Comparison of ENCODE assay signal across 1 cellular context in the genomic region with DNA sequence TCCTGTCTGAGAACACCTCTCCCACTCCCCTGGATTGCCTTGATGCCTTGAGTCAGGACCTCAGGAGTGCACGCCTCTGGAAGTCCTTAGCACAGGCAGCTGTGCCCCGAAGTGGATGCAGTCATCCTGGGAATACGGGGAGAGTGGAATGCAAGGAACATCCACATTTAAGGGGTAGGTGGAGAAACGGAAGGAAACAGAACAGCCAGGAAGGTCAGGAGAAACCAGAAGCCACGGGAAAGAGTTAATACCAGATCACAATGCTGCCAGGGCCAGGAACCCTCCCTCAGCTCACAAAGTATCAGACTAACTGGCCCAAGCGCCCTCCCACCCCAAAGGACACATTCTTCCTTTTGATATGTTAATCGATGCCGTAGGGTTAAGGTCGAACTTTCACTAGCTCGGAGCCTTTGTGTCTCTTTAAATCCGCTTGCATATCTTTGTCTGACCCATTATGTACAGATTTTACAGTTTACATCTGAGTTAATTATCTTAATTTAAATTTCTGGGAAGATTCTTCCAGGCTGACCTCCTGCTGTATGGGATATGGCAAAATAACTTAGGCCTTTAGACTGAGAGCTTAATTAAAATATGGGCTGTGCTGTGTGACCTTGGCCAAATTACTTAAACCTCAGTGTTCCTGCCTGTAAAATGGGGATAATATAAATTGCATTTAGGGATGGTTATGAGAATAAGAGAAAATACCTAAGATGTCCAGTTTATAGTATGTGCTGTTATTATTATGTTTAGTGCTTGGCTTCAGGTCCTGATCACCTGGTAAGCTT.
TF ChIP-seq lines count a peak whose summit lies in the region.

No MANE protein-coding gene starts in this region.

TF ChIP-seq in HepG2, 621 proteins besides CTCF, POLR2A, EP300 and RAD21 (continued from another document and continues in another):
- TF ChIP-seq ZNF3 (CRISPR knock-in tag; IDR thresholded peaks at IDR 0.05), result no peak
- no peak for TF ChIP-seq NCOA1 (CRISPR knock-in tag; IDR thresholded peaks at IDR 0.05)
- peak; percentile 34; the same call in 1 of the 2 replicates for TF ChIP-seq NCOR1 (IDR thresholded peaks at IDR 0.05; ENCODE audit: borderline replicate concordance, low read length)
- TF ChIP-seq RCOR2 (CRISPR knock-in tag; IDR thresholded peaks at IDR 0.05), result 0 out of 2 replicates have a peak, but pooled peaks have one; percentile 71
- TF ChIP-seq MTF2 (CRISPR knock-in tag; IDR thresholded peaks at IDR 0.05; ENCODE audit: borderline replicate concordance), result no peak
- TF ChIP-seq EHMT2 (IDR thresholded peaks at IDR 0.05; ENCODE audit: borderline replicate concordance, low read depth, low read length), result no peak
- no peak for TF ChIP-seq HOXA3 (CRISPR knock-in tag; IDR thresholded peaks at IDR 0.05)
- TF ChIP-seq, protein P1, sequence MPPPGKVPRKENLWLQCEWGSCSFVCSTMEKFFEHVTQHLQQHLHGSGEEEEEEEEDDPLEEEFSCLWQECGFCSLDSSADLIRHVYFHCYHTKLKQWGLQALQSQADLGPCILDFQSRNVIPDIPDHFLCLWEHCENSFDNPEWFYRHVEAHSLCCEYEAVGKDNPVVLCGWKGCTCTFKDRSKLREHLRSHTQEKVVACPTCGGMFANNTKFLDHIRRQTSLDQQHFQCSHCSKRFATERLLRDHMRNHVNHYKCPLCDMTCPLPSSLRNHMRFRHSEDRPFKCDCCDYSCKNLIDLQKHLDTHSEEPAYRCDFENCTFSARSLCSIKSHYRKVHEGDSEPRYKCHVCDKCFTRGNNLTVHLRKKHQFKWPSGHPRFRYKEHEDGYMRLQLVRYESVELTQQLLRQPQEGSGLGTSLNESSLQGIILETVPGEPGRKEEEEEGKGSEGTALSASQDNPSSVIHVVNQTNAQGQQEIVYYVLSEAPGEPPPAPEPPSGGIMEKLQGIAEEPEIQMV (CRISPR knock-in tag; IDR thresholded peaks at IDR 0.05; ENCODE audit: low read depth), result no peak
- TF ChIP-seq ZBTB1 (CRISPR knock-in tag; IDR thresholded peaks at IDR 0.05; ENCODE audit: borderline replicate concordance), result no peak
- TF ChIP-seq SMARCC2 (IDR thresholded peaks at IDR 0.05), result no peak
- TF ChIP-seq, protein P2, sequence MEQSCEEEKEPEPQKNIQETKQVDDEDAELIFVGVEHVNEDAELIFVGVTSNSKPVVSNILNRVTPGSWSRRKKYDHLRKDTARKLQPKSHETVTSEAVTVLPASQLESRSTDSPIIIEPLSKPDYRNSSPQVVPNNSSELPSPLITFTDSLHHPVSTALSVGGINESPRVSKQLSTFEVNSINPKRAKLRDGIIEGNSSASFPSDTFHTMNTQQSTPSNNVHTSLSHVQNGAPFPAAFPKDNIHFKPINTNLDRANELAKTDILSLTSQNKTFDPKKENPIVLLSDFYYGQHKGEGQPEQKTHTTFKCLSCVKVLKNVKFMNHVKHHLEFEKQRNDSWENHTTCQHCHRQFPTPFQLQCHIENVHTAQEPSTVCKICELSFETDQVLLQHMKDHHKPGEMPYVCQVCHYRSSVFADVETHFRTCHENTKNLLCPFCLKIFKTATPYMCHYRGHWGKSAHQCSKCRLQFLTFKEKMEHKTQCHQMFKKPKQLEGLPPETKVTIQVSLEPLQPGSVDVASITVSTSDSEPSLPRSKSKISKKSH (CRISPR knock-in tag; IDR thresholded peaks at IDR 0.05; ENCODE audit: borderline replicate concordance), result no peak
- no peak for TF ChIP-seq STAG1 (CRISPR knock-in tag; IDR thresholded peaks at IDR 0.05)
- TF ChIP-seq ZNF431 (CRISPR knock-in tag; IDR thresholded peaks at IDR 0.05; ENCODE audit: borderline replicate concordance, low read depth), result no peak
- TF ChIP-seq, protein P3, sequence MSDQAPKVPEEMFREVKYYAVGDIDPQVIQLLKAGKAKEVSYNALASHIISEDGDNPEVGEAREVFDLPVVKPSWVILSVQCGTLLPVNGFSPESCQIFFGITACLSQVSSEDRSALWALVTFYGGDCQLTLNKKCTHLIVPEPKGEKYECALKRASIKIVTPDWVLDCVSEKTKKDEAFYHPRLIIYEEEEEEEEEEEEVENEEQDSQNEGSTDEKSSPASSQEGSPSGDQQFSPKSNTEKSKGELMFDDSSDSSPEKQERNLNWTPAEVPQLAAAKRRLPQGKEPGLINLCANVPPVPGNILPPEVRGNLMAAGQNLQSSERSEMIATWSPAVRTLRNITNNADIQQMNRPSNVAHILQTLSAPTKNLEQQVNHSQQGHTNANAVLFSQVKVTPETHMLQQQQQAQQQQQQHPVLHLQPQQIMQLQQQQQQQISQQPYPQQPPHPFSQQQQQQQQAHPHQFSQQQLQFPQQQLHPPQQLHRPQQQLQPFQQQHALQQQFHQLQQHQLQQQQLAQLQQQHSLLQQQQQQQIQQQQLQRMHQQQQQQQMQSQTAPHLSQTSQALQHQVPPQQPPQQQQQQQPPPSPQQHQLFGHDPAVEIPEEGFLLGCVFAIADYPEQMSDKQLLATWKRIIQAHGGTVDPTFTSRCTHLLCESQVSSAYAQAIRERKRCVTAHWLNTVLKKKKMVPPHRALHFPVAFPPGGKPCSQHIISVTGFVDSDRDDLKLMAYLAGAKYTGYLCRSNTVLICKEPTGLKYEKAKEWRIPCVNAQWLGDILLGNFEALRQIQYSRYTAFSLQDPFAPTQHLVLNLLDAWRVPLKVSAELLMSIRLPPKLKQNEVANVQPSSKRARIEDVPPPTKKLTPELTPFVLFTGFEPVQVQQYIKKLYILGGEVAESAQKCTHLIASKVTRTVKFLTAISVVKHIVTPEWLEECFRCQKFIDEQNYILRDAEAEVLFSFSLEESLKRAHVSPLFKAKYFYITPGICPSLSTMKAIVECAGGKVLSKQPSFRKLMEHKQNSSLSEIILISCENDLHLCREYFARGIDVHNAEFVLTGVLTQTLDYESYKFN (CRISPR knock-in tag; conservative IDR thresholded peaks at IDR 0.05), result no peak
- 0 out of 2 replicates have a peak, but pooled peaks have one; percentile 17 for TF ChIP-seq ADNP (CRISPR knock-in tag; IDR thresholded peaks at IDR 0.05)
- no peak for TF ChIP-seq ZNF724P (CRISPR knock-in tag; IDR thresholded peaks at IDR 0.05; ENCODE audit: borderline replicate concordance)
- peak; percentile 52; the same call in 1 of the 2 replicates for TF ChIP-seq NR2F6 (IDR thresholded peaks at IDR 0.05)
- TF ChIP-seq NR2F6 (CRISPR knock-in tag; IDR thresholded peaks at IDR 0.05), result no peak
- no peak for TF ChIP-seq HDAC2 (CRISPR knock-in tag; IDR thresholded peaks at IDR 0.05)
- no peak for TF ChIP-seq U2AF1 (optimal IDR thresholded peaks at IDR 0.05; ENCODE audit: low read depth, low read length)
- TF ChIP-seq KDM1A (CRISPR knock-in tag; IDR thresholded peaks at IDR 0.05), result peak; percentile 90
- peak; percentile 67; the same call in 1 of the 2 replicates for TF ChIP-seq ONECUT2 (CRISPR knock-in tag; IDR thresholded peaks at IDR 0.05)
- no peak for TF ChIP-seq MTA3 (CRISPR knock-in tag; IDR thresholded peaks at IDR 0.05)
- TF ChIP-seq CHD4 (IDR thresholded peaks at IDR 0.05; ENCODE audit: borderline replicate concordance, low read length), result peak; percentile 99
- TF ChIP-seq, protein P4, sequence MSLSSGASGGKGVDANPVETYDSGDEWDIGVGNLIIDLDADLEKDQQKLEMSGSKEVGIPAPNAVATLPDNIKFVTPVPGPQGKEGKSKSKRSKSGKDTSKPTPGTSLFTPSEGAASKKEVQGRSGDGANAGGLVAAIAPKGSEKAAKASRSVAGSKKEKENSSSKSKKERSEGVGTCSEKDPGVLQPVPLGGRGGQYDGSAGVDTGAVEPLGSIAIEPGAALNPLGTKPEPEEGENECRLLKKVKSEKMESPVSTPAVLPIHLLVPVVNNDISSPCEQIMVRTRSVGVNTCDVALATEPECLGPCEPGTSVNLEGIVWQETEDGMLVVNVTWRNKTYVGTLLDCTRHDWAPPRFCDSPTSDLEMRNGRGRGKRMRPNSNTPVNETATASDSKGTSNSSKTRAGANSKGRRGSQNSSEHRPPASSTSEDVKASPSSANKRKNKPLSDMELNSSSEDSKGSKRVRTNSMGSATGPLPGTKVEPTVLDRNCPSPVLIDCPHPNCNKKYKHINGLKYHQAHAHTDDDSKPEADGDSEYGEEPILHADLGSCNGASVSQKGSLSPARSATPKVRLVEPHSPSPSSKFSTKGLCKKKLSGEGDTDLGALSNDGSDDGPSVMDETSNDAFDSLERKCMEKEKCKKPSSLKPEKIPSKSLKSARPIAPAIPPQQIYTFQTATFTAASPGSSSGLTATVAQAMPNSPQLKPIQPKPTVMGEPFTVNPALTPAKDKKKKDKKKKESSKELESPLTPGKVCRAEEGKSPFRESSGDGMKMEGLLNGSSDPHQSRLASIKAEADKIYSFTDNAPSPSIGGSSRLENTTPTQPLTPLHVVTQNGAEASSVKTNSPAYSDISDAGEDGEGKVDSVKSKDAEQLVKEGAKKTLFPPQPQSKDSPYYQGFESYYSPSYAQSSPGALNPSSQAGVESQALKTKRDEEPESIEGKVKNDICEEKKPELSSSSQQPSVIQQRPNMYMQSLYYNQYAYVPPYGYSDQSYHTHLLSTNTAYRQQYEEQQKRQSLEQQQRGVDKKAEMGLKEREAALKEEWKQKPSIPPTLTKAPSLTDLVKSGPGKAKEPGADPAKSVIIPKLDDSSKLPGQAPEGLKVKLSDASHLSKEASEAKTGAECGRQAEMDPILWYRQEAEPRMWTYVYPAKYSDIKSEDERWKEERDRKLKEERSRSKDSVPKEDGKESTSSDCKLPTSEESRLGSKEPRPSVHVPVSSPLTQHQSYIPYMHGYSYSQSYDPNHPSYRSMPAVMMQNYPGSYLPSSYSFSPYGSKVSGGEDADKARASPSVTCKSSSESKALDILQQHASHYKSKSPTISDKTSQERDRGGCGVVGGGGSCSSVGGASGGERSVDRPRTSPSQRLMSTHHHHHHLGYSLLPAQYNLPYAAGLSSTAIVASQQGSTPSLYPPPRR (CRISPR knock-in tag; IDR thresholded peaks at IDR 0.05; ENCODE audit: borderline replicate concordance), result no peak
- no peak for TF ChIP-seq ZNF879 (CRISPR knock-in tag; IDR thresholded peaks at IDR 0.05)
- TF ChIP-seq ZMYM3 (CRISPR knock-in tag; IDR thresholded peaks at IDR 0.05), result peak; percentile 90
- TF ChIP-seq, protein P5, sequence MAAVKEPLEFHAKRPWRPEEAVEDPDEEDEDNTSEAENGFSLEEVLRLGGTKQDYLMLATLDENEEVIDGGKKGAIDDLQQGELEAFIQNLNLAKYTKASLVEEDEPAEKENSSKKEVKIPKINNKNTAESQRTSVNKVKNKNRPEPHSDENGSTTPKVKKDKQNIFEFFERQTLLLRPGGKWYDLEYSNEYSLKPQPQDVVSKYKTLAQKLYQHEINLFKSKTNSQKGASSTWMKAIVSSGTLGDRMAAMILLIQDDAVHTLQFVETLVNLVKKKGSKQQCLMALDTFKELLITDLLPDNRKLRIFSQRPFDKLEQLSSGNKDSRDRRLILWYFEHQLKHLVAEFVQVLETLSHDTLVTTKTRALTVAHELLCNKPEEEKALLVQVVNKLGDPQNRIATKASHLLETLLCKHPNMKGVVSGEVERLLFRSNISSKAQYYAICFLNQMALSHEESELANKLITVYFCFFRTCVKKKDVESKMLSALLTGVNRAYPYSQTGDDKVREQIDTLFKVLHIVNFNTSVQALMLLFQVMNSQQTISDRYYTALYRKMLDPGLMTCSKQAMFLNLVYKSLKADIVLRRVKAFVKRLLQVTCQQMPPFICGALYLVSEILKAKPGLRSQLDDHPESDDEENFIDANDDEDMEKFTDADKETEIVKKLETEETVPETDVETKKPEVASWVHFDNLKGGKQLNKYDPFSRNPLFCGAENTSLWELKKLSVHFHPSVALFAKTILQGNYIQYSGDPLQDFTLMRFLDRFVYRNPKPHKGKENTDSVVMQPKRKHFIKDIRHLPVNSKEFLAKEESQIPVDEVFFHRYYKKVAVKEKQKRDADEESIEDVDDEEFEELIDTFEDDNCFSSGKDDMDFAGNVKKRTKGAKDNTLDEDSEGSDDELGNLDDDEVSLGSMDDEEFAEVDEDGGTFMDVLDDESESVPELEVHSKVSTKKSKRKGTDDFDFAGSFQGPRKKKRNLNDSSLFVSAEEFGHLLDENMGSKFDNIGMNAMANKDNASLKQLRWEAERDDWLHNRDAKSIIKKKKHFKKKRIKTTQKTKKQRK (IDR thresholded peaks at IDR 0.05; ENCODE audit: low read length), result no peak
- TF ChIP-seq ZNF296 (CRISPR knock-in tag; conservative IDR thresholded peaks at IDR 0.05), result no peak
- no peak for TF ChIP-seq ZBTB8A (CRISPR knock-in tag; IDR thresholded peaks at IDR 0.05; ENCODE audit: borderline replicate concordance, low read depth)
- TF ChIP-seq, protein P6, sequence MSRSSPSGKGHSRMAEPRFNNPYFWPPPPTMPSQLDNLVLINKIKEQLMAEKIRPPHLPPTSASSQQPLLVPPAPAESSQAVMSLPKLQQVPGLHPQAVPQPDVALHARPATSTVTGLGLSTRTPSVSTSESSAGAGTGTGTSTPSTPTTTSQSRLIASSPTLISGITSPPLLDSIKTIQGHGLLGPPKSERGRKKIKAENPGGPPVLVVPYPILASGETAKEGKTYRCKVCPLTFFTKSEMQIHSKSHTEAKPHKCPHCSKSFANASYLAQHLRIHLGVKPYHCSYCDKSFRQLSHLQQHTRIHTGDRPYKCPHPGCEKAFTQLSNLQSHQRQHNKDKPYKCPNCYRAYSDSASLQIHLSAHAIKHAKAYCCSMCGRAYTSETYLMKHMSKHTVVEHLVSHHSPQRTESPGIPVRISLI (CRISPR knock-in tag; IDR thresholded peaks at IDR 0.05; ENCODE audit: borderline replicate concordance), result no peak
- no peak for TF ChIP-seq ZNF251 (CRISPR knock-in tag; IDR thresholded peaks at IDR 0.05)
- TF ChIP-seq RBM22 (optimal IDR thresholded peaks at IDR 0.05; ENCODE audit: low read length), result no peak
- no peak for TF ChIP-seq ATF1 (CRISPR knock-in tag; IDR thresholded peaks at IDR 0.05)
- TF ChIP-seq KLF15 (CRISPR knock-in tag; IDR thresholded peaks at IDR 0.05; ENCODE audit: borderline replicate concordance), result no peak
- no peak for TF ChIP-seq ETV6 (CRISPR knock-in tag; conservative IDR thresholded peaks at IDR 0.05)
- TF ChIP-seq, protein P7, sequence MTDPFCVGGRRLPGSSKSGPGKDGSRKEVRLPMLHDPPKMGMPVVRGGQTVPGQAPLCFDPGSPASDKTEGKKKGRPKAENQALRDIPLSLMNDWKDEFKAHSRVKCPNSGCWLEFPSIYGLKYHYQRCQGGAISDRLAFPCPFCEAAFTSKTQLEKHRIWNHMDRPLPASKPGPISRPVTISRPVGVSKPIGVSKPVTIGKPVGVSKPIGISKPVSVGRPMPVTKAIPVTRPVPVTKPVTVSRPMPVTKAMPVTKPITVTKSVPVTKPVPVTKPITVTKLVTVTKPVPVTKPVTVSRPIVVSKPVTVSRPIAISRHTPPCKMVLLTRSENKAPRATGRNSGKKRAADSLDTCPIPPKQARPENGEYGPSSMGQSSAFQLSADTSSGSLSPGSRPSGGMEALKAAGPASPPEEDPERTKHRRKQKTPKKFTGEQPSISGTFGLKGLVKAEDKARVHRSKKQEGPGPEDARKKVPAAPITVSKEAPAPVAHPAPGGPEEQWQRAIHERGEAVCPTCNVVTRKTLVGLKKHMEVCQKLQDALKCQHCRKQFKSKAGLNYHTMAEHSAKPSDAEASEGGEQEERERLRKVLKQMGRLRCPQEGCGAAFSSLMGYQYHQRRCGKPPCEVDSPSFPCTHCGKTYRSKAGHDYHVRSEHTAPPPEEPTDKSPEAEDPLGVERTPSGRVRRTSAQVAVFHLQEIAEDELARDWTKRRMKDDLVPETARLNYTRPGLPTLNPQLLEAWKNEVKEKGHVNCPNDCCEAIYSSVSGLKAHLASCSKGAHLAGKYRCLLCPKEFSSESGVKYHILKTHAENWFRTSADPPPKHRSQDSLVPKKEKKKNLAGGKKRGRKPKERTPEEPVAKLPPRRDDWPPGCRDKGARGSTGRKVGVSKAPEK (CRISPR knock-in tag; IDR thresholded peaks at IDR 0.05; ENCODE audit: borderline replicate concordance), result no peak
- no peak for TF ChIP-seq PPARG (CRISPR knock-in tag; conservative IDR thresholded peaks at IDR 0.05)
- no peak for TF ChIP-seq KDM5B (CRISPR knock-in tag; IDR thresholded peaks at IDR 0.05; ENCODE audit: borderline replicate concordance)
- no peak for TF ChIP-seq TCF12 (IDR thresholded peaks at IDR 0.05)
- no peak for TF ChIP-seq TCF12 (CRISPR knock-in tag; IDR thresholded peaks at IDR 0.05)
- TF ChIP-seq ZBTB42 (CRISPR knock-in tag; IDR thresholded peaks at IDR 0.05), result no peak
- no peak for TF ChIP-seq ZSCAN21 (CRISPR knock-in tag; IDR thresholded peaks at IDR 0.05; ENCODE audit: borderline replicate concordance)
